11 cellular contexts compared by ENCODE assay signal in the genomic region with DNA sequence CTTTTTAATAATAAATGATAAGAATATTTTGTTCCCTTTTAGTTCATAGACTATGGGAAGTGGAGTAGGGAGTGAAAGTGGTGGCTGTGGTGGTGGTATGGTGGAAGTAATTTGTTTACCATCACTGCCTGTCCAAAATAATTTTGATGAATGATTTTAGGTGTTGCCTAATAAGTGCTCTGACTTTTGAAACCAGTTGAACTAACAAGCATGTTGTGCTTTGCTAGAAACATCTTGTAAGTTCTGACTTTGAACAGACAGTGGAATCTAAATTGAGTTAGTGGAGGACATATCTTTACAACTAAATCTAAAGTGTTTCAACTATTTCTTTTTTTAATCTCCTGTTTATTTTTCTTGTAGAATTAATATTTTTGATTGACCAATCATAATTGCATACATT. TPM values are rescaled to one million over a fixed set of nuclear protein-coding genes. Genes with fewer than 3 reads are reported as not detected.
DNase-seq lines count a peak whose midpoint lies in the region; ATAC-seq and TF ChIP-seq lines count a peak whose summit lies in the region.
"Had no signal": no experiment of that assay in that cellular context is flagged by ENCODE, and none has a peak within 500 bp of the region (broad histone marks: within the 10 kb centered on the region; RNA-seq: fewer than 3 reads in every experiment).

No MANE protein-coding gene starts in this region.

- no peak overlapping the region for H3K4me3 ChIP-seq in AG10803 (ENCODE audit: low read length)
- no peak overlapping the region for H3K4me3 ChIP-seq in choroid plexus epithelial cell (ENCODE audit: low read depth, low read length)
- H3K4me3 ChIP-seq: HAP-1 had no signal

- DNase-seq in AG10803 (ENCODE audit: low read depth) (peak; percentile 23), MV-4-11 (lab: John Stamatoyannopoulos, UW) (peak; percentile 5), choroid plexus epithelial cell (ENCODE audit: low read depth) (peak; percentile 23), left lobe of liver (ENCODE audit: low spot score) (no peak), occipital lobe (lab: John Stamatoyannopoulos, UW) (no peak), GF-D8 (lab: John Stamatoyannopoulos, UW) (no peak)
- DNase-seq: BE2C; CD4-positive, alpha-beta memory T cell; DMS79 had no signal

- TF ChIP-seq CTCF in AG10803 (conservative IDR thresholded peaks at IDR 0.05; ENCODE audit: low read length) (no peak), choroid plexus epithelial cell (conservative IDR thresholded peaks at IDR 0.05; ENCODE audit: low read depth, low read length) (no peak)

- peak; percentile 68 for ATAC-seq in left lobe of liver
- no peak for ATAC-seq in GM21576 (IDR thresholded peaks at IDR 0.05; ENCODE audit: unreplicated experiment)

RNA-seq across cellular contexts. Expression of a gene that starts 49.7 kb away (rescaled TPM):
- total RNA-seq in left lobe of liver (9.3 TPM), occipital lobe (76.9 TPM)

Comparison
In these comparisons a context has a peak if more than half of its experiments do, and no peak if none do; other contexts are left out.
1. DNase-seq: peak in AG10803 (single experiment), MV-4-11 (single experiment) and choroid plexus epithelial cell (single experiment); none in left lobe of liver (single experiment), occipital lobe (single experiment) and GF-D8 (single experiment).